9 cellular contexts compared by ENCODE assay signal in the genomic region with DNA sequence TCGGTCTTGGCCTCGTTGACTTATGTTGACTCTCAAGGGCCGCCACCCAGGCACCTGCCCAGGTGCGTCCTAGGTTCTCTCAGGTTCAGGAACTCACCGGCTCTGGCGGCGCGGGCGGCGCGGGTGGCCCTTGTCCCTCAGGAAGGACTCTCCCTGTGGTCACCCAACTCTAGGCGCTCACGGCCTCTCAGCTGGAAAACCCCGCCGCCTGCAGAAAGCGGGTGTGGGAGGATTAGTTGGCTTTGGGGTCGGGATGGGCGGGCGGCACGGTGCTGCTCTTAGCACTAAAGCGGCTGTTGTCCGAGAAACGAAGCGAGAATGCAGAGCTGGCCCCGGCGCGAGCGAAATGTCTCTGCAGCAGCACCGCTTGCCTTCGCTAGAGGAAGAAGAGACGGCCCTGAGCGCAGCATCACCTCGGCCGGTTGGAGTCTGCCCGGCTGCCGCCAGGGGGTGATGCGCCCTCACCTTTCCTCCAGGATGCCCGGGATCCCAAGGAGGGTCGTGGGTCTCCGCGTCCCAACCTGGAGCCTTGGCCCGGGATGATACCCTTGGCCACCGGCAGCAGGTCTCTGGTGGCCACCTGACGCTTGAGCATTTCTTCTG. TPM values are rescaled to one million over a fixed set of nuclear protein-coding genes. Genes with fewer than 3 reads are reported as not detected.
DNase-seq lines count a peak whose midpoint lies in the region; ATAC-seq and TF ChIP-seq lines count a peak whose summit lies in the region.
"Had no signal": no experiment of that assay in that cellular context is flagged by ENCODE, and none has a peak within 500 bp of the region (broad histone marks: within the 10 kb centered on the region; RNA-seq: fewer than 3 reads in every experiment).

No MANE protein-coding gene starts in this region.

- ATAC-seq in activated T-cell treated with anti-CD3 and anti-CD28 coated beads, Interleukin-2, amount 50 U/mL, for 72 hours (replicated peaks in 1 of 2), result peak; percentile 81 to 85
- ATAC-seq in omental fat pad (ENCODE audit: low FRiP score), result peak; percentile 70
- ATAC-seq in HG03469 (IDR thresholded peaks at IDR 0.05; ENCODE audit: unreplicated experiment), result no peak

- peak overlapping the region; percentile 14 to 22 for H3K4me3 Mint-ChIP-seq in activated T-cell treated with anti-CD3 and anti-CD28 coated beads, Interleukin-2, amount 50 U/mL, for 72 hours

- no peaks in the 10 kb centered on the region for H3K36me3 ChIP-seq in MM.1S (replicated peaks; ENCODE audit: insufficient read depth, low read length)

- H3K4me2 ChIP-seq in MM.1S (ENCODE audit: low read depth, low read length), result no peak overlapping the region

- no peak for DNase-seq in GM10266 (ENCODE audit: extremely low spot score)
- DNase-seq in MM.1S, result no peak
- DNase-seq in activated T-cell treated with anti-CD3 and anti-CD28 coated beads, Interleukin-2, amount 50 U/mL, for 72 hours, result peak; percentile 54 to 59
- peak; percentile 49 to 86 (median 70) for DNase-seq in head of caudate nucleus
- no peak for DNase-seq in omental fat pad (ENCODE audit: low spot score)
- no peak for DNase-seq in NK-92 treated with Interleukin-12 subunit alpha and Interleukin-12 subunit beta, amount 100 ng/mL, for 24 hours (lab: John Stamatoyannopoulos, UW)
- no peak for DNase-seq in NCI-H128 (lab: John Stamatoyannopoulos, UW; ENCODE audit: unreplicated experiment)

- H3K27me3 Mint-ChIP-seq in activated T-cell treated with anti-CD3 and anti-CD28 coated beads, Interleukin-2, amount 50 U/mL, for 72 hours (ENCODE audit: low read depth), result peaks cover 12% of the 10 kb centered on the region

- no peaks in the 10 kb centered on the region for H3K9me2 ChIP-seq in MM.1S (replicated peaks; ENCODE audit: insufficient read depth, low read length)

- H3K27ac ChIP-seq in MM.1S (ENCODE audit: low read length), result no peak overlapping the region

- H3K9me3 Mint-ChIP-seq in activated T-cell treated with anti-CD3 and anti-CD28 coated beads, Interleukin-2, amount 50 U/mL, for 72 hours, result no peaks in the 10 kb centered on the region
- H3K9me3 Mint-ChIP-seq: IgD-negative memory B cell had no signal

- no peaks in the 10 kb centered on the region for H3K27me3 ChIP-seq in MM.1S (replicated peaks; ENCODE audit: insufficient read depth, low read length)

- TF ChIP-seq CTCF in GM10266 (IDR thresholded peaks at IDR 0.05; ENCODE audit: control insufficient read depth, insufficient read depth, low read depth, missing control alignments) (peak; percentile 51), MM.1S (IDR thresholded peaks at IDR 0.05; ENCODE audit: low read length) (peak; percentile 32), omental fat pad (IDR thresholded peaks at IDR 0.05) (peak in 1 of 3 donors; percentile 35)

- no peaks in the 10 kb centered on the region for H4K20me1 ChIP-seq in MM.1S (ENCODE audit: insufficient read depth, low read length)

- H3K9me3 ChIP-seq in MM.1S (replicated peaks; ENCODE audit: insufficient read depth, low read length), result no peaks in the 10 kb centered on the region

- H3K27ac Mint-ChIP-seq in activated T-cell treated with anti-CD3 and anti-CD28 coated beads, Interleukin-2, amount 50 U/mL, for 72 hours, result no peak overlapping the region
- H3K27ac Mint-ChIP-seq: IgD-negative memory B cell had no signal

- H3K79me2 ChIP-seq in MM.1S (ENCODE audit: low read length), result no peaks in the 10 kb centered on the region

- peaks cover 18% of the 10 kb centered on the region for H3K4me1 Mint-ChIP-seq in activated T-cell treated with anti-CD3 and anti-CD28 coated beads, Interleukin-2, amount 50 U/mL, for 72 hours (ENCODE audit: low read depth)

- peaks cover 9% of the 10 kb centered on the region for H3K4me1 ChIP-seq in MM.1S (ENCODE audit: low read length)

- no peak overlapping the region for H3K9ac ChIP-seq in MM.1S (ENCODE audit: low read length)

- no peak overlapping the region for H2AFZ ChIP-seq in MM.1S (ENCODE audit: low read length)

- H3K36me3 Mint-ChIP-seq in activated T-cell treated with anti-CD3 and anti-CD28 coated beads, Interleukin-2, amount 50 U/mL, for 72 hours (ENCODE audit: insufficient read depth in 2 of 2), result no peaks in the 10 kb centered on the region

- no peaks in the 10 kb centered on the region for H3F3A ChIP-seq in MM.1S (ENCODE audit: insufficient read depth, low read length)

- no peak overlapping the region for H3K4me3 ChIP-seq in MM.1S (ENCODE audit: low read length)

- intact Hi-C loops in head of caudate nucleus (cut with DNase I), result no loop called here

RNA-seq across cellular contexts. Expression of gene TADA1, which starts 8.1 kb away (rescaled TPM):
- total RNA-seq in activated T-cell treated with anti-CD3 and anti-CD28 coated beads, Interleukin-2, amount 50 U/mL, for 72 hours, result 10 to 100 TPM; 17.3 to 17.9 TPM
- 1 to 10 TPM; 5.9 to 8.7 (median 6.8) TPM for total RNA-seq in omental fat pad

RNA-seq across cellular contexts. Expression of gene POGK, which starts 44.9 kb away (rescaled TPM):
- total RNA-seq in activated T-cell treated with anti-CD3 and anti-CD28 coated beads, Interleukin-2, amount 50 U/mL, for 72 hours, result 10 to 100 TPM; 50.6 to 51.7 TPM
- total RNA-seq in omental fat pad, result 10 to 100 TPM; 22.4 to 41.3 (median 28.3) TPM

Comparison
In these comparisons a context has a peak if more than half of its experiments do, and no peak if none do; other contexts are left out.
1. DNase-seq: peak in activated T-cell treated with anti-CD3 and anti-CD28 coated beads, Interleukin-2, amount 50 U/mL, for 72 hours (2 of 2) and head of caudate nucleus (42 of 42); none in GM10266 (single experiment), MM.1S (single experiment), omental fat pad (single experiment), NK-92 treated with Interleukin-12 subunit alpha and Interleukin-12 subunit beta, amount 100 ng/mL, for 24 hours (single experiment) and NCI-H128 (single experiment).